1 cellular context compared by ENCODE assay signal in genomic region chr16:59848314-59848713, GRCh38.
TF ChIP-seq lines count a peak whose summit lies in the region.

No MANE protein-coding gene starts in this region.

TF ChIP-seq in H1, 55 proteins besides CTCF, POLR2A, EP300 and RAD21 (continued from another document):
- TF ChIP-seq CHD7 (IDR thresholded peaks at IDR 0.05; ENCODE audit: insufficient replicate concordance, low read length) = no peak
TF ChIP-seq in H1: peak in this region for 0.
